9 cellular contexts compared by ENCODE assay signal in genomic region chr12:92649511-92650227, GRCh38. TPM values are rescaled to one million over a fixed set of nuclear protein-coding genes. Genes with fewer than 3 reads are reported as not detected.
DNase-seq lines count a peak whose midpoint lies in the region; ATAC-seq and TF ChIP-seq lines count a peak whose summit lies in the region.
"Had no signal": no experiment of that assay in that cellular context is flagged by ENCODE, and none has a peak within 500 bp of the region (broad histone marks: within the 10 kb centered on the region; RNA-seq: fewer than 3 reads in every experiment).

No MANE protein-coding gene starts in this region.

- no peaks in the 10 kb centered on the region for H3K36me3 ChIP-seq in gastrocnemius medialis

- WGBS in right cardiac atrium: 36% methylated on average over 11 of the region's 11 CpGs

- no peaks in the 10 kb centered on the region for H3K4me1 ChIP-seq in right cardiac atrium (ENCODE audit: control insufficient read depth, insufficient read depth, low read length)
- H3K4me1 ChIP-seq in gastrocnemius medialis: no peaks in the 10 kb centered on the region

- H3K27ac ChIP-seq in right cardiac atrium (ENCODE audit: low read length) (no peak overlapping the region), gastrocnemius medialis (no peak overlapping the region)

- no peak for TF ChIP-seq POLR2A in gastrocnemius medialis (IDR thresholded peaks at IDR 0.05)

- H3K9me3 ChIP-seq in right cardiac atrium (ENCODE audit: control insufficient read depth, low read length) (no peaks in the 10 kb centered on the region), gastrocnemius medialis (no peaks in the 10 kb centered on the region)

- H3K4me3 ChIP-seq in right cardiac atrium (ENCODE audit: low read length) (no peak overlapping the region), gastrocnemius medialis (no peak overlapping the region)

- no peaks in the 10 kb centered on the region for H3K27me3 ChIP-seq in right cardiac atrium (ENCODE audit: control insufficient read depth, insufficient read depth)
- H3K27me3 ChIP-seq in gastrocnemius medialis: no peaks in the 10 kb centered on the region

- TF ChIP-seq CTCF in GM12872 (IDR thresholded peaks at IDR 0.05; ENCODE audit: insufficient read depth, low read depth, low read length): peak; percentile 76
- peak; percentile 44 to 69 (median 50) for TF ChIP-seq CTCF in gastrocnemius medialis (IDR thresholded peaks at IDR 0.05 in 4 of 5, conservative IDR thresholded peaks at IDR 0.05 in 1 of 5)

- in situ Hi-C loops in gastrocnemius medialis (cut with MboI; ENCODE audit: low sequenced_read_pairs in 4 of 4): loop anchor here in 3 of 4 donors (10.0 to 25.0 kb wide), 3 partner anchors 1262 to 1687 kb away; partner anchors contain the start of gene CCER1 (in 1 of the 3)

- intact Hi-C loops in right cardiac atrium (cut with DNase I): loop anchor here in 3 of 4 donors (5.0 to 10.0 kb wide), 2 partner anchors 1265 to 1287 kb away; no protein-coding TSS in a partner anchor
- intact Hi-C loops in gastrocnemius medialis (cut with DNase I; ENCODE audit: low total_unique reads): loop anchor here (1.0 to 5.0 kb wide), 2 partner anchors 1267 to 1287 kb away; no protein-coding TSS in a partner anchor

- ATAC-seq in HG02610 (IDR thresholded peaks at IDR 0.05; ENCODE audit: unreplicated experiment): peak; percentile 90
- ATAC-seq in right cardiac atrium: peak; percentile 94
- ATAC-seq in gastrocnemius medialis: peak; percentile 83 to 89
- no peak for ATAC-seq in HG02870 (IDR thresholded peaks at IDR 0.05; ENCODE audit: unreplicated experiment)

- peak; percentile 55 for DNase-seq in NCI-H1105 treated with DMSO at 0.1 percent for 48 hours (lab: John Stamatoyannopoulos, UW)
- DNase-seq in SW480 (ENCODE audit: low spot score): peak; percentile 78
- peak in 40 of 56 donors; percentile 1 to 76 (median 22) for DNase-seq in amygdala (lab: John Stamatoyannopoulos, UW)
- DNase-seq in right cardiac atrium: peak in 2 of 3 donors; percentile 36 to 50
- peak; percentile 16 to 26 for DNase-seq in gastrocnemius medialis

RNA-seq across cellular contexts. Expression of gene PLEKHG7, which starts 53.1 kb away (rescaled TPM):
- total RNA-seq in right cardiac atrium (not detected), gastrocnemius medialis (not detected)
- polyA plus RNA-seq in right cardiac atrium: not detected
- total RNA-seq: subcutaneous adipose tissue had no signal

Comparison
In these comparisons a context has a peak if more than half of its experiments do, and no peak if none do; other contexts are left out.
1. DNase-seq: peak in every context shown above with its lines; median percentile 78 in SW480; 55 in NCI-H1105 treated with DMSO at 0.1 percent for 48 hours; 43 in right cardiac atrium; 22 in amygdala; 21 in gastrocnemius medialis.